Comparison of ENCODE assay signal across 27 cellular contexts in the genomic region with DNA sequence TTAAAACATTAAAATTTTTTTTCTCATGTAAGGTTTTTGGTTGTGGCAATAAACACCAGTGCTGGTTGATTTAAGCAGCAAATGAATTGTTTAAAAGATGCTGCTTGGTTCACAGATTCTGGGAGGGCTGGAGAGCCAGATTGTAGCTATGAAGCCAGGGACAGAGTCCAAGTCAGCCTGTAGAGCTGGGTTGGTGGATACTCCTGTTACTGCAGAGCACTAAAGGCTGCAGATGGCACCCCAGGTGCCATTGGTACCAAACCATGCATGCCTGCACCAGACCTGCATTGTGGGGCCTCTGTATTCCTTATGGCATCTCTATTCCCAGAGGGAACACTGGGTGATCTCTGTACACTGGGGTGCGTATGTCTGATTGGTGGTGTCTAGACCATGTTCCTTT.
A peak's percentile ranks its signal among the peaks of the same experiment; 100 is the strongest.
DNase-seq lines count a peak whose midpoint lies in the region; ATAC-seq, FAIRE-seq and TF ChIP-seq lines count a peak whose summit lies in the region.
"Had no signal": no experiment of that assay in that cellular context is flagged by ENCODE, and none has a peak within 500 bp of the region (broad histone marks: within the 10 kb centered on the region; RNA-seq: fewer than 3 reads in every experiment).

No MANE protein-coding gene starts in this region.

- H3K4me1 Mint-ChIP-seq in brain, result peaks cover 48% of the 10 kb centered on the region
- H3K4me1 Mint-ChIP-seq: CD4-positive, alpha-beta memory T cell had no signal

- H3K4me1 ChIP-seq in upper lobe of left lung (no peaks in the 10 kb centered on the region), body of pancreas (peaks cover 8% of the 10 kb centered on the region)
- H3K4me1 ChIP-seq: Caco-2 had no signal

- peak; percentile 48 for DNase-seq in Ammon's horn (ENCODE audit: low spot score)
- peak; percentile 73 for DNase-seq in NCI-H1694 (lab: John Stamatoyannopoulos, UW)
- DNase-seq in dorsolateral prefrontal cortex, result peak in 1 of 10 donors; percentile 81
- DNase-seq in GM12892 (ENCODE audit: insufficient read length), result no peak
- DNase-seq in upper lobe of left lung, result no peak
- DNase-seq in body of pancreas, result no peak
- DNase-seq in stimulated activated naive CD4-positive, alpha-beta T cell (lab: John Stamatoyannopoulos, UW), result no peak
- DNase-seq: AML-193; Caco-2; CD4-positive, alpha-beta memory T cell; DMS79 treated with DMSO at 0.1 percent for 48 hours; Karpas-422; NCI-H1092; NCI-H1417 treated with DMSO at 0.1 percent for 48 hours; NCI-H187 treated with DMSO at 0.1 percent for 48 hours; NCI-H446 treated with DMSO at 0.1 percent for 48 hours; NCI-H526; NCI-H82; NK-92 treated with Interleukin-12 subunit alpha and Interleukin-12 subunit beta, amount 100 ng/mL, for 24 hours; PC-3; SJCRH30 had no signal

- H3K4me3 ChIP-seq in dorsolateral prefrontal cortex, result no peak overlapping the region
- H3K4me3 ChIP-seq in upper lobe of left lung, result no peak overlapping the region
- no peak overlapping the region for H3K4me3 ChIP-seq in body of pancreas
- H3K4me3 ChIP-seq: SJCRH30 had no signal

- H3K9me3 ChIP-seq in upper lobe of left lung, result no peaks in the 10 kb centered on the region
- H3K9me3 ChIP-seq in body of pancreas, result no peaks in the 10 kb centered on the region
- H3K9me3 ChIP-seq: SJCRH30 had no signal

- no peak for FAIRE-seq in GM12892 (lab: Jason Lieb, UNC)
- FAIRE-seq: A204.1, H54, HepG2 had no signal

- peak overlapping the region in 47 of 59 donors; percentile 1 to 87 (median 52) for H3K27ac ChIP-seq in dorsolateral prefrontal cortex
- H3K27ac ChIP-seq in upper lobe of left lung, result no peak overlapping the region
- H3K27ac ChIP-seq in body of pancreas, result no peak overlapping the region
- H3K27ac ChIP-seq: SJCRH30 had no signal

- H3K36me3 Mint-ChIP-seq in brain, result peaks cover 5% of the 10 kb centered on the region

- ATAC-seq in upper lobe of left lung (ENCODE audit: low FRiP score in 2 of 2) (no peak), body of pancreas (no peak)
- ATAC-seq: HepG2, PC-3, Right ventricle myocardium inferior, SK-N-SH treated with all-trans-retinoic acid at 6 μM for 48 hours had no signal

- peak overlapping the region in 3 of 5 experiments; percentile 2 to 57 (median 7) for H3K4me3 Mint-ChIP-seq in brain
- H3K4me3 Mint-ChIP-seq: CD4-positive, alpha-beta memory T cell had no signal

- H3K27me3 ChIP-seq in dorsolateral prefrontal cortex, result peaks cover 0 to 15% (median 0%) of the 10 kb centered on the region in 45 donors
- no peaks in the 10 kb centered on the region for H3K27me3 ChIP-seq in upper lobe of left lung
- H3K27me3 ChIP-seq in body of pancreas, result no peaks in the 10 kb centered on the region
- H3K27me3 ChIP-seq: SJCRH30 had no signal

- TF ChIP-seq POLR2A in GM12892 (IDR thresholded peaks at IDR 0.05; ENCODE audit: low read depth, low read length) (no peak), upper lobe of left lung (IDR thresholded peaks at IDR 0.05) (no peak), body of pancreas (IDR thresholded peaks at IDR 0.05) (no peak)

- peaks cover 4 to 14% (median 13%) of the 10 kb centered on the region in 5 experiments for H3K9me3 Mint-ChIP-seq in brain

- peak overlapping the region in 3 of 5 experiments; percentile 93 to 97 (median 96) for H3K27ac Mint-ChIP-seq in brain
- H3K27ac Mint-ChIP-seq: CD4-positive, alpha-beta memory T cell had no signal

- no peak for TF ChIP-seq EP300 in upper lobe of left lung (IDR thresholded peaks at IDR 0.05)

- peaks cover 4% of the 10 kb centered on the region for H3K27me3 Mint-ChIP-seq in brain

- no peaks in the 10 kb centered on the region for H3K36me3 ChIP-seq in upper lobe of left lung
- no peaks in the 10 kb centered on the region for H3K36me3 ChIP-seq in body of pancreas (replicated peaks in 1 of 2; ENCODE audit: insufficient read depth in 1 of 2, low read depth in 2 of 2)
- H3K36me3 ChIP-seq: SJCRH30 had no signal

- 100% methylated on average over 1 of the region's 1 CpG for WGBS in upper lobe of left lung, 2 donors
- WGBS in body of pancreas, 2 donors, result 83 to 89% methylated on average over 1 of the region's 1 CpG

- TF ChIP-seq CTCF in brain (conservative IDR thresholded peaks at IDR 0.05) (no peak), dorsolateral prefrontal cortex (IDR thresholded peaks at IDR 0.05 in 54 of 56, conservative IDR thresholded peaks at IDR 0.05 in 2 of 56; ENCODE audit: low read depth in 1 of 56, partially characterized antibody in 56 of 56) (no peak), upper lobe of left lung (IDR thresholded peaks at IDR 0.05) (no peak), body of pancreas (IDR thresholded peaks at IDR 0.05) (no peak)

- intact Hi-C loops in dorsolateral prefrontal cortex (cut with DNase I) (loop anchor here in 1 of 2 donors (5.0 kb wide), 1 partner anchor 242 kb away; no protein-coding TSS in a partner anchor), body of pancreas (cut with DNase I) (no loop called here)

Comparison
In these comparisons a context has a peak if more than half of its experiments do, and no peak if none do; other contexts are left out.
1. DNase-seq: peak in Ammon's horn (single experiment) and NCI-H1694 (single experiment); none in GM12892 (single experiment), upper lobe of left lung (0 of 2), body of pancreas (0 of 4) and stimulated activated naive CD4-positive, alpha-beta T cell (0 of 6).
2. H3K27ac ChIP-seq: peak in dorsolateral prefrontal cortex (47 of 59); none in upper lobe of left lung (0 of 4) and body of pancreas (0 of 4).